In the genomic region with DNA sequence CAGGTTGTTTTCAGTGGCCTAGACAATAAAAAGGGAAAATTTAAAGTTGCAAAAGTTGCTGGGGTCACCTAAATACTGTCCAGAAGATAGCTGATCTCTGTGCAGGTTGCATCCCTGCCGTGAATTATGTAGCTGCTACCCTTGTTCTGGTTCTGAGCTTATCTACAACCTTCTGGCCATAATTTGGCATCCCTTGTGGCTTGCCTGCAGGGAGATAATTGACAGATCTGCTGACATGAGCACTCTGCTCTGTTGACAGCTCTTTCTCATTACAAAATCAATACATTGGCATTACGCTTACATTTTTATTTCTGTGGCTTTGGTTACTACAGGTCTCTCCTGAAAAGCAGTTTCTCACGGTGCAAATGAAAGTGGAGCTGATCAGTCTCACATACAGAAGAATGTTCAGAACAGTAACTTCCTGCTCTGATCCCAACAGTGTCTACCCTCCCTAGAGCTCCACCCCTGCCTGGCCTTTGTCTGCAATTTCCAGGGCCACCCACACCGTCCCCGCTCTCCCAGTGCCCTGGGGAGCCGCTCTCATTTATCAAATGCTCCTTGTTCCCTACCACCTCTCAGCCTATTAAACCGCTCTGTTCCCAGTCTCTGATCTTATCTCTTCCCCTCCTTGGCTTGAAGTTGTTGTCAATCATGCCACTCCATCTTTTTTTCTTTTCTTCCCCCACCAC, we compare ENCODE assay signal across 16 cellular contexts. TPM values are rescaled to one million over a fixed set of nuclear protein-coding genes. Genes with fewer than 3 reads are reported as not detected.
DNase-seq lines count a peak whose midpoint lies in the region; ATAC-seq, FAIRE-seq and TF ChIP-seq lines count a peak whose summit lies in the region.
"Had no signal": no experiment of that assay in that cellular context is flagged by ENCODE, and none has a peak within 500 bp of the region (broad histone marks: within the 10 kb centered on the region; RNA-seq: fewer than 3 reads in every experiment).

No MANE protein-coding gene starts in this region.

- H3K4me1 ChIP-seq in HepG2 (ENCODE audit: insufficient read depth, low read length) (no peaks in the 10 kb centered on the region), right lobe of liver (no peaks in the 10 kb centered on the region), mesendoderm (ENCODE audit: control insufficient read depth, low read depth, low read length) (peaks cover 4% of the 10 kb centered on the region), Caco-2 (no peaks in the 10 kb centered on the region)
- H3K4me1 ChIP-seq: vagina had no signal

- 17% methylated on average over 7 of the region's 7 CpGs for WGBS in HepG2 (ENCODE audit: low lambda C conversion rate)
- WGBS in right lobe of liver (ENCODE audit: insufficient coverage, low coverage, low lambda C conversion rate, missing lambda C conversion rate) = 42% methylated on average over 6 of the region's 7 CpGs
- WGBS in mesendoderm (ENCODE audit: extremely low coverage, insufficient coverage, low lambda C conversion rate) = no CpG with 5 or more reads among the region's 7 CpGs

- H3K4me2 ChIP-seq in HepG2 (ENCODE audit: low read depth, low read length) = no peak overlapping the region
- H3K4me2 ChIP-seq in mesendoderm (ENCODE audit: low read length) = no peak overlapping the region

- H3K27me3 Mint-ChIP-seq in chondrocyte (ENCODE audit: low read depth) (no peaks in the 10 kb centered on the region), Caco-2 (ENCODE audit: insufficient read depth, unreplicated experiment) (peaks cover 20% of the 10 kb centered on the region)

- H3K9me3 Mint-ChIP-seq in chondrocyte (ENCODE audit: low read depth) = peaks cover 8% of the 10 kb centered on the region
- no peaks in the 10 kb centered on the region for H3K9me3 Mint-ChIP-seq in Caco-2 (ENCODE audit: unreplicated experiment)

- H3K27me3 ChIP-seq in HepG2 (ENCODE audit: control insufficient read depth in 1 of 2, insufficient read depth in 2 of 2, low read length in 2 of 2) = peaks cover 0 to 14% of the 10 kb centered on the region in 2 experiments; a peak in 2 of 5 replicates
- no peaks in the 10 kb centered on the region for H3K27me3 ChIP-seq in right lobe of liver
- no peaks in the 10 kb centered on the region for H3K27me3 ChIP-seq in mesendoderm (ENCODE audit: insufficient read depth, low read length, poor library complexity)
- no peaks in the 10 kb centered on the region; the same call in none of the 2 replicates for H3K27me3 ChIP-seq in Caco-2 (replicated peaks; ENCODE audit: control insufficient read depth, insufficient read depth, low read length)
- H3K27me3 ChIP-seq: vagina had no signal

- no peak overlapping the region for H2BK120ac ChIP-seq in mesendoderm (ENCODE audit: low read depth, low read length)

- H2BK5ac ChIP-seq in mesendoderm (ENCODE audit: low read length) = no peak overlapping the region

- H2AFZ ChIP-seq in HepG2 (ENCODE audit: low read length) = no peak overlapping the region

- H3K27ac ChIP-seq in HepG2 (ENCODE audit: extremely low read length, insufficient read depth, low read length) (no peak overlapping the region), right lobe of liver (no peak overlapping the region), mesendoderm (ENCODE audit: low read depth, low read length) (no peak overlapping the region)
- H3K27ac ChIP-seq: vagina had no signal

- H4K8ac ChIP-seq in mesendoderm (ENCODE audit: low read depth, low read length) = no peak overlapping the region

- H3K27ac Mint-ChIP-seq in chondrocyte (ENCODE audit: unreplicated experiment) (peak overlapping the region; percentile 52), Caco-2 (ENCODE audit: unreplicated experiment) (no peak overlapping the region)
- H3K27ac Mint-ChIP-seq: activated CD4-positive, alpha-beta T cell treated with anti-CD3 and anti-CD28 coated beads, Interleukin-2, amount 10 ng/mL, durations not matched to agents 7 days and 5 days; T-helper 1 cell treated with Interleukin-12 subunit alpha and Interleukin-12 subunit beta and Interleukin-4 antibody, amounts not matched to agents 30 μg/mL and 1 μg/mL, for 36 hours had no signal

- no peak for TF ChIP-seq RAD21 in HepG2 (CRISPR knock-in tag; IDR thresholded peaks at IDR 0.05)

- H4K5ac ChIP-seq in mesendoderm (ENCODE audit: low read length) = no peak overlapping the region

- H3K4me1 Mint-ChIP-seq in chondrocyte (ENCODE audit: low read depth) (peaks cover 14% of the 10 kb centered on the region), Caco-2 (ENCODE audit: low read depth, unreplicated experiment) (no peaks in the 10 kb centered on the region)
- H3K4me1 Mint-ChIP-seq: activated CD4-positive, alpha-beta T cell treated with anti-CD3 and anti-CD28 coated beads, Interleukin-2, amount 10 ng/mL, durations not matched to agents 7 days and 5 days had no signal

- H3K9ac ChIP-seq in HepG2 (ENCODE audit: insufficient read depth, low read depth, low read length) (no peak overlapping the region), mesendoderm (ENCODE audit: low read length) (no peak overlapping the region)

- H3K18ac ChIP-seq in mesendoderm (ENCODE audit: low read length) = no peak overlapping the region

- H3K56ac ChIP-seq in mesendoderm (ENCODE audit: low read length) = no peak overlapping the region

- ATAC-seq in HepG2 (peak; percentile 59; the same call in 2 of the 3 replicates), right lobe of liver (no peak)

- no peak for DNase-seq in HepG2 (ENCODE audit: low spot score)
- DNase-seq in right lobe of liver = no peak
- no peak for DNase-seq in chondrocyte (ENCODE audit: low spot score)
- DNase-seq in mesendoderm = peak; percentile 47
- peak; percentile 20 for DNase-seq in urothelium cell line (ENCODE audit: low spot score)
- DNase-seq in Caco-2 = no peak
- DNase-seq in AG08396 (ENCODE audit: low spot score) = no peak
- no peak for DNase-seq in NCI-H345 (lab: John Stamatoyannopoulos, UW)
- DNase-seq: activated CD4-positive, alpha-beta T cell treated with anti-CD3 and anti-CD28 coated beads, Interleukin-2, amount 10 ng/mL, durations not matched to agents 7 days and 5 days; activated effector memory CD4-positive, alpha-beta T cell treated with Interleukin-2 at 50 U/mL for 16 hours; cerebellar nuclear complex; DMS53 had no signal

- no peak overlapping the region for H2AK5ac ChIP-seq in mesendoderm (ENCODE audit: low read length)

- no peak for TF ChIP-seq EP300 in HepG2 (IDR thresholded peaks at IDR 0.05; ENCODE audit: low read depth in 2 of 2, low read length in 2 of 2)
- TF ChIP-seq EP300 in HepG2 (CRISPR knock-in tag; IDR thresholded peaks at IDR 0.05; ENCODE audit: borderline replicate concordance) = no peak

- CTCF ChIA-PET in HepG2 (lab: Yijun Ruan, JAX; ENCODE audit: low intra/inter-chr PET ratio, low total read pairs) (no interaction called here), Caco-2 (lab: Charles Lee) (no interaction called here)

- no peak for FAIRE-seq in HepG2 (lab: Jason Lieb, UNC)
- no peak for FAIRE-seq in urothelium cell line (lab: Jason Lieb, UNC)
- FAIRE-seq: GM12892, GM19239 had no signal

- BruUV-seq in HepG2 (replicated peaks; lab: Mats Ljungman, UMichigan) = no TSS peak
- no TSS peak for BruUV-seq in Caco-2 (replicated peaks; lab: Mats Ljungman, UMichigan)

- no peaks in the 10 kb centered on the region for H4K20me1 ChIP-seq in HepG2 (ENCODE audit: insufficient read depth, low read length)

- in situ Hi-C loops in HepG2 (cut with HindIII; ENCODE audit: extremely low pct_ligation_motif_present, low pct_unique_long_range_greater_than_20kb) = loop anchor here (25.0 kb wide), 2 partner anchors 256 to 494 kb away; a partner anchor contains a TSS

- H3K79me2 ChIP-seq in HepG2 (ENCODE audit: insufficient read depth, low read length) = no peaks in the 10 kb centered on the region
- no peaks in the 10 kb centered on the region for H3K79me2 ChIP-seq in mesendoderm (ENCODE audit: control insufficient read depth, insufficient read depth, low read length)

- no peaks in the 10 kb centered on the region for H3K36me3 ChIP-seq in HepG2 (replicated peaks in 1 of 2; ENCODE audit: control insufficient read depth in 1 of 2, insufficient read depth in 2 of 2, low read length in 2 of 2)
- H3K36me3 ChIP-seq in right lobe of liver = no peaks in the 10 kb centered on the region
- no peaks in the 10 kb centered on the region for H3K36me3 ChIP-seq in mesendoderm (ENCODE audit: control insufficient read depth, insufficient read depth, low read length)
- no peaks in the 10 kb centered on the region for H3K36me3 ChIP-seq in Caco-2 (ENCODE audit: control insufficient read depth, insufficient read depth, low read length)
- H3K36me3 ChIP-seq: vagina had no signal

- intact Hi-C loops in HepG2 (cut with micrococcal nuclease; ENCODE audit: unreplicated experiment) (no loop called here), right lobe of liver (cut with DNase I) (no loop called here), Caco-2 (cut with micrococcal nuclease; ENCODE audit: unreplicated experiment) (no loop called here)

- no peak overlapping the region for H3K23ac ChIP-seq in mesendoderm (ENCODE audit: low read length)

- POLR2A ChIA-PET in HepG2 (lab: Yijun Ruan, JAX) = no interaction called here
- POLR2A ChIA-PET in Caco-2 (lab: Charles Lee) = no interaction called here

- H2BK15ac ChIP-seq in mesendoderm (replicated peaks; ENCODE audit: low read depth) = no peak overlapping the region

- no peaks in the 10 kb centered on the region for H3K79me1 ChIP-seq in mesendoderm (ENCODE audit: low read length)

- H3K4me3 ChIP-seq in HepG2 (replicated peaks in 1 of 3; ENCODE audit: insufficient read depth in 1 of 3, low read depth in 2 of 3, low read length in 3 of 3) = no peak overlapping the region
- no peak overlapping the region for H3K4me3 ChIP-seq in right lobe of liver
- no peak overlapping the region for H3K4me3 ChIP-seq in mesendoderm (ENCODE audit: low read length)
- H3K4me3 ChIP-seq in Caco-2 (ENCODE audit: low read depth, low read length) = no peak overlapping the region
- H3K4me3 ChIP-seq: vagina had no signal

- TF ChIP-seq CTCF in HepG2 (CRISPR knock-in tag; IDR thresholded peaks at IDR 0.05) = no peak
- TF ChIP-seq CTCF in right lobe of liver (IDR thresholded peaks at IDR 0.05) = no peak
- TF ChIP-seq CTCF in chondrocyte (IDR thresholded peaks at IDR 0.05) = no peak
- TF ChIP-seq CTCF in Caco-2 (IDR thresholded peaks at IDR 0.05; ENCODE audit: insufficient read depth in 1 of 2, low read depth in 1 of 2, low read length in 1 of 2, severe bottlenecking in 1 of 2, unreplicated experiment in 1 of 2) = no peak

- H3K9me3 ChIP-seq in HepG2 (ENCODE audit: low read length) (0 out of 2 replicates have a peak, but pooled peaks cover 6% of the 10 kb centered on the region), right lobe of liver (no peaks in the 10 kb centered on the region), Caco-2 (no peaks in the 10 kb centered on the region; the same call in 1 of the 2 replicates)
- H3K9me3 ChIP-seq: vagina had no signal

- no peak overlapping the region for H3K4me3 Mint-ChIP-seq in chondrocyte (ENCODE audit: unreplicated experiment)
- H3K4me3 Mint-ChIP-seq in Caco-2 (ENCODE audit: unreplicated experiment) = no peak overlapping the region
- H3K4me3 Mint-ChIP-seq: activated CD4-positive, alpha-beta T cell treated with anti-CD3 and anti-CD28 coated beads, Interleukin-2, amount 10 ng/mL, durations not matched to agents 7 days and 5 days; T-helper 1 cell treated with Interleukin-12 subunit alpha and Interleukin-12 subunit beta and Interleukin-4 antibody, amounts not matched to agents 30 μg/mL and 1 μg/mL, for 36 hours had no signal

- no peaks in the 10 kb centered on the region for H3K36me3 Mint-ChIP-seq in chondrocyte (ENCODE audit: low read depth)
- H3K36me3 Mint-ChIP-seq in Caco-2 (ENCODE audit: insufficient read depth, unreplicated experiment) = no peaks in the 10 kb centered on the region

- no peak for TF ChIP-seq POLR2A in HepG2 (IDR thresholded peaks at IDR 0.05; ENCODE audit: insufficient read depth in 1 of 2, low read depth in 2 of 2, low read length in 2 of 2)
- TF ChIP-seq POLR2A in right lobe of liver (IDR thresholded peaks at IDR 0.05) = no peak

- H3K4ac ChIP-seq in mesendoderm (ENCODE audit: low read depth, low read length) = no peak overlapping the region

RNA-seq across cellular contexts. Expression of a gene that starts 29.1 kb away (rescaled TPM):
- total RNA-seq in HepG2 (2016; rRNA removed; fragmentation: Illumina TruSeq; extraction: Trizol) = 5.1 and 5.2 TPM in 2 replicates
- total RNA-seq in HepG2 (2016; cell fraction: cytosol; rRNA removed; fragmentation: Illumina TruSeq; extraction: Trizol; ENCODE audit: low read depth) = 10.2 and 11.5 TPM in 2 replicates
- 4.1 and 4.2 TPM in 2 replicates for total RNA-seq in HepG2 (2016; cell fraction: insoluble cytoplasmic fraction; rRNA removed; fragmentation: Illumina TruSeq; extraction: Trizol)
- total RNA-seq in HepG2 (2016; cell fraction: membrane; rRNA removed; fragmentation: Illumina TruSeq; extraction: Trizol) = 3.0 and 3.5 TPM in 2 replicates
- total RNA-seq in HepG2 (2016; cell fraction: nucleus; rRNA removed; fragmentation: Illumina TruSeq; extraction: Trizol) = 12.0 and 12.8 TPM in 2 replicates
- 3.2 and 3.3 TPM in 2 replicates for polyA plus RNA-seq in HepG2 (2011; rRNA removed)
- 0.68 and 0.85 TPM in 2 replicates for polyA plus RNA-seq in HepG2 (2011; cell fraction: cytosol; rRNA removed)
- polyA plus RNA-seq in HepG2 (2011; cell fraction: nucleus; rRNA removed) = 3.9 and 5.8 TPM in 2 replicates
- 1.7 and 2.2 TPM in 2 replicates for polyA plus RNA-seq in HepG2 (2012)
- 0.93 and 0.97 TPM in 2 replicates for polyA plus RNA-seq in HepG2 (2016; cell fraction: cytosol; fragmentation: Illumina TruSeq; extraction: Trizol; ENCODE audit: low read depth)
- polyA plus RNA-seq in HepG2 (2016; cell fraction: insoluble cytoplasmic fraction; fragmentation: Illumina TruSeq; extraction: Trizol; ENCODE audit: low read depth) = 4.1 and 4.4 TPM in 2 replicates
- 1.7 and 2.1 TPM in 2 replicates for polyA plus RNA-seq in HepG2 (2016; cell fraction: membrane; fragmentation: Illumina TruSeq; extraction: Trizol; ENCODE audit: low read depth)
- polyA plus RNA-seq in HepG2 (2016; cell fraction: nucleus; fragmentation: Illumina TruSeq; extraction: Trizol; ENCODE audit: insufficient read depth, low read depth) = 18.4 and 19.3 TPM in 2 replicates
- polyA minus RNA-seq in HepG2 (2011; rRNA and poly(A)+ RNA removed; ENCODE audit: low replicate concordance) = 2.7 and 21.5 TPM in 2 replicates
- 1.4 and 1.6 TPM in 2 replicates for polyA minus RNA-seq in HepG2 (2011; cell fraction: cytosol; rRNA and poly(A)+ RNA removed)
- polyA minus RNA-seq in HepG2 (2011; cell fraction: nucleus; rRNA and poly(A)+ RNA removed) = 12.2 and 14.7 TPM in 2 replicates
- 1 to 10 TPM; 1.5 to 3.7 (median 3.1) TPM for total RNA-seq in right lobe of liver
- 33.4 to 51.8 TPM (median 41.2 TPM) in 3 replicates for total RNA-seq in chondrocyte
- 14.8 TPM for polyA plus RNA-seq in mesendoderm (2013, experiment 1 of 2)
- 14.7 TPM for polyA plus RNA-seq in mesendoderm (2013, experiment 2 of 2)
- 1.5 and 2.0 TPM in 2 replicates for total RNA-seq in Caco-2 (2022)

Comparison
In these comparisons a context has a peak if more than half of its experiments do, and no peak if none do; other contexts are left out.
1. DNase-seq: peak in mesendoderm (single experiment) and urothelium cell line (single experiment); none in HepG2 (single experiment), right lobe of liver (0 of 3), chondrocyte (single experiment), Caco-2 (0 of 2), AG08396 (single experiment) and NCI-H345 (single experiment).